ENCODE assay signal across 9 cellular contexts in the genomic region with DNA sequence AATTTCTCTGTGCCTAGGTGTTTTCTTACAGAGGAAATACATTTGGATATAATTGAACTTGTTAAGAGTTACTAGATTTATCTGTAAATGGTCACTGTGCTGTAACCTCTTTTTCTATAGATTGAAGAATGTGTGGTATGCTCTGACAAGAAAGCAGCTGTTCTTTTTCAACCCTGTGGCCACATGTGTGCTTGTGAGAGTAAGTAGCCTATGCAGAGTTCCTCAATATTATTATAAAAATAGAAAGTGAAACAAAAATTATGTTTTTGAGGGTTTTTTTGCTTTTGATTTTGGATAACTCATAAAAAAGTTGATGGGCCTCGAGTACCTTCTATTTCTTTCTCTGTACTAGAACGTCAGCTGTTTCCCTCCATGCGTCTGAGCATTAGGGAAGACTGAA.
A peak's percentile ranks its signal among the peaks of the same experiment; 100 is the strongest.
DNase-seq lines count a peak whose midpoint lies in the region; ATAC-seq and TF ChIP-seq lines count a peak whose summit lies in the region.
"Had no signal": no experiment of that assay in that cellular context is flagged by ENCODE, and none has a peak within 500 bp of the region (broad histone marks: within the 10 kb centered on the region; RNA-seq: fewer than 3 reads in every experiment).

No MANE protein-coding gene starts in this region.

- no peak for TF ChIP-seq CTCF in GM13976 (IDR thresholded peaks at IDR 0.05; ENCODE audit: borderline replicate concordance, control extremely low read depth, extremely low read depth, insufficient read depth, missing control alignments)
- TF ChIP-seq CTCF in foreskin fibroblast (IDR thresholded peaks at IDR 0.05; ENCODE audit: low read depth, low read length) = no peak

- no peaks in the 10 kb centered on the region for H3K9me3 Mint-ChIP-seq in activated naive CD8-positive, alpha-beta T cell treated with anti-CD3 and anti-CD28 coated beads for 36 hours

- H3K27ac Mint-ChIP-seq in activated naive CD8-positive, alpha-beta T cell treated with anti-CD3 and anti-CD28 coated beads for 36 hours = no peak overlapping the region

- peaks cover 5% of the 10 kb centered on the region for H3K36me3 Mint-ChIP-seq in activated naive CD8-positive, alpha-beta T cell treated with anti-CD3 and anti-CD28 coated beads for 36 hours

- peak; percentile 76 for ATAC-seq in GM21360 (IDR thresholded peaks at IDR 0.05; ENCODE audit: unreplicated experiment)
- peak; percentile 84 for ATAC-seq in HG03342 (IDR thresholded peaks at IDR 0.05; ENCODE audit: unreplicated experiment)
- ATAC-seq in left lobe of liver = no peak

- H3K4me1 Mint-ChIP-seq in activated naive CD8-positive, alpha-beta T cell treated with anti-CD3 and anti-CD28 coated beads for 36 hours = peaks cover 6% of the 10 kb centered on the region

- peak; percentile 48 for DNase-seq in GM13976 (ENCODE audit: low spot score)
- peak; percentile 3 to 30 for DNase-seq in foreskin fibroblast
- DNase-seq in stimulated activated CD4-positive, alpha-beta T cell treated with anti-CD3 and anti-CD28 coated beads, Interleukin-1b, Interleukin-23, amount 100 ng/mL, for 48 hours = no peak
- DNase-seq in activated gamma-delta T cell treated with Interleukin-2 at 50 U/mL for 16 hours = no peak
- DNase-seq in left lobe of liver (ENCODE audit: low spot score) = no peak
- no peak for DNase-seq in activated naive CD8-positive, alpha-beta T cell treated with anti-CD3 and anti-CD28 coated beads for 36 hours
- DNase-seq: NCI-H187 treated with DMSO at 0.1 percent for 48 hours had no signal

- H3K4me3 ChIP-seq in foreskin fibroblast (ENCODE audit: low read depth in 1 of 2, low read length in 2 of 2) = no peak overlapping the region

- no peaks in the 10 kb centered on the region for H3K27me3 Mint-ChIP-seq in activated naive CD8-positive, alpha-beta T cell treated with anti-CD3 and anti-CD28 coated beads for 36 hours

- H3K4me3 Mint-ChIP-seq in activated naive CD8-positive, alpha-beta T cell treated with anti-CD3 and anti-CD28 coated beads for 36 hours = no peak overlapping the region

- in situ Hi-C loops in GM13976 (cut with MboI; ENCODE audit: low sequenced_read_pairs, unreplicated experiment) = no loop called here

Comparison
In these comparisons a context has a peak if more than half of its experiments do, and no peak if none do; other contexts are left out.
1. DNase-seq: peak in GM13976 (single experiment) and foreskin fibroblast (2 of 2); none in stimulated activated CD4-positive, alpha-beta T cell treated with anti-CD3 and anti-CD28 coated beads, Interleukin-1b, Interleukin-23, amount 100 ng/mL, for 48 hours (single experiment), activated gamma-delta T cell treated with Interleukin-2 at 50 U/mL for 16 hours (single experiment), left lobe of liver (single experiment) and activated naive CD8-positive, alpha-beta T cell treated with anti-CD3 and anti-CD28 coated beads for 36 hours (single experiment).